ENCODE assay signal across 8 cellular contexts in genomic region chr17:44557653-44558285, GRCh38. TPM values are rescaled to one million over a fixed set of nuclear protein-coding genes. Genes with fewer than 3 reads are reported as not detected.
DNase-seq lines count a peak whose midpoint lies in the region; ATAC-seq lines count a peak whose summit lies in the region.

No MANE protein-coding gene starts in this region.

- peak overlapping the region; percentile 100 for H3K4ac ChIP-seq in neuronal stem cell (ENCODE audit: low read length)

- H4K91ac ChIP-seq in neuronal stem cell (ENCODE audit: low read depth, low read length, poor library complexity): peak overlapping the region; percentile 86

- peak overlapping the region; percentile 63 for H2BK12ac ChIP-seq in neuronal stem cell (ENCODE audit: low read length)

- H2AFZ ChIP-seq in neuronal stem cell (ENCODE audit: low read length): no peak overlapping the region

- H4K8ac ChIP-seq in neuronal stem cell (ENCODE audit: low read depth, low read length): peak overlapping the region; percentile 50

- H3K4me2 ChIP-seq in neuronal stem cell (ENCODE audit: insufficient read depth, low read length, poor library complexity, severe bottlenecking): peak overlapping the region; percentile 56

- peak overlapping the region; percentile 84 for H2BK15ac ChIP-seq in neuronal stem cell (ENCODE audit: low read length)

- H3K9me3 ChIP-seq in neuronal stem cell (replicated peaks in 1 of 2; ENCODE audit: control insufficient read depth in 2 of 2, insufficient read depth in 1 of 2, low read depth in 1 of 2, low read length in 2 of 2): no peaks in the 10 kb centered on the region

- peak overlapping the region; percentile 99 for H2AK5ac ChIP-seq in neuronal stem cell (ENCODE audit: low read depth, low read length)

- peak overlapping the region; percentile 94 for H3K23ac ChIP-seq in neuronal stem cell (ENCODE audit: low read depth, low read length, poor library complexity)

- peak overlapping the region; percentile 100 for H3K27ac ChIP-seq in neuronal stem cell (replicated peaks; ENCODE audit: low read length)

- peak overlapping the region; percentile 74 to 100 for H3K4me3 ChIP-seq in neuronal stem cell (ENCODE audit: low read length in 2 of 2)

- H3K27me3 ChIP-seq in neuronal stem cell (ENCODE audit: control insufficient read depth in 3 of 3, insufficient read depth in 3 of 3, low read depth in 1 of 3, low read length in 3 of 3): no peaks in the 10 kb centered on the region

- no CpG with 5 or more reads among the region's 69 CpGs for WGBS in neuronal stem cell (ENCODE audit: extremely low coverage in 2 of 2, insufficient read length in 2 of 2, insufficient replicate concordance in 1 of 2), 2 donors

- peak overlapping the region; percentile 100 for H3K9ac ChIP-seq in neuronal stem cell (ENCODE audit: low read depth, low read length, poor library complexity)

- peak overlapping the region; percentile 100 for H2BK5ac ChIP-seq in neuronal stem cell (ENCODE audit: low read length)

- DNase-seq in EL: peak; percentile 66
- peak; percentile 59 for DNase-seq in M059J (ENCODE audit: low read depth)
- DNase-seq in activated CD8-positive, alpha-beta memory T cell treated with anti-CD3 and anti-CD28 coated beads, Interleukin-2, amount 50 U/mL, for 48 hours: peak; percentile 72
- DNase-seq in fibroblast of peridontal ligament (ENCODE audit: extremely low read depth): peak; percentile 56
- DNase-seq in neuronal stem cell (ENCODE audit: low spot score): no peak
- no peak for DNase-seq in NCI-H1694 (lab: John Stamatoyannopoulos, UW)

- peak overlapping the region; percentile 100 for H3K14ac ChIP-seq in neuronal stem cell (ENCODE audit: low read length)

- ATAC-seq in GM21576 (IDR thresholded peaks at IDR 0.05; ENCODE audit: unreplicated experiment) (no peak), HG02870 (IDR thresholded peaks at IDR 0.05; ENCODE audit: unreplicated experiment) (no peak)

- peak overlapping the region; percentile 100 for H3K18ac ChIP-seq in neuronal stem cell (ENCODE audit: low read length)

- H3K79me1 ChIP-seq in neuronal stem cell (ENCODE audit: low read depth, low read length): peaks cover 3% of the 10 kb centered on the region

- peaks cover 4 to 37% of the 10 kb centered on the region in 2 donors for H3K36me3 ChIP-seq in neuronal stem cell (replicated peaks in 1 of 2; ENCODE audit: control insufficient read depth in 2 of 2, insufficient read depth in 2 of 2, low read length in 2 of 2)

- peaks cover 12 to 19% of the 10 kb centered on the region in 2 donors for H3K4me1 ChIP-seq in neuronal stem cell (ENCODE audit: control insufficient read depth in 2 of 2, insufficient read depth in 1 of 2, low read depth in 1 of 2, low read length in 2 of 2)

- H2BK120ac ChIP-seq in neuronal stem cell (ENCODE audit: low read depth, low read length): peak overlapping the region; percentile 85

RNA-seq across cellular contexts. Expression of gene FZD2, which starts 0.5 kb away (rescaled TPM):
- 22.4 and 41.3 TPM in 2 replicates for total RNA-seq in M059J (2014; rRNA removed; shearing (Covaris generic))
- 181 TPM for polyA plus RNA-seq in neuronal stem cell (2013, experiment 1 of 2)
- 177 TPM for polyA plus RNA-seq in neuronal stem cell (2013, experiment 2 of 2)

RNA-seq across cellular contexts. Expression of gene GPATCH8, which starts 54.6 kb away (rescaled TPM):
- 9.2 and 17.1 TPM in 2 replicates for total RNA-seq in M059J (2014; rRNA removed; shearing (Covaris generic))
- polyA plus RNA-seq in neuronal stem cell (2013, experiment 1 of 2): 22.8 TPM
- 23.3 TPM for polyA plus RNA-seq in neuronal stem cell (2013, experiment 2 of 2)

Comparison
In these comparisons a context has a peak if more than half of its experiments do, and no peak if none do; other contexts are left out.
1. DNase-seq: peak in EL (single experiment), M059J (single experiment), activated CD8-positive, alpha-beta memory T cell treated with anti-CD3 and anti-CD28 coated beads, Interleukin-2, amount 50 U/mL, for 48 hours (single experiment) and fibroblast of peridontal ligament (single experiment); none in neuronal stem cell (single experiment) and NCI-H1694 (single experiment).